In the genomic region with DNA sequence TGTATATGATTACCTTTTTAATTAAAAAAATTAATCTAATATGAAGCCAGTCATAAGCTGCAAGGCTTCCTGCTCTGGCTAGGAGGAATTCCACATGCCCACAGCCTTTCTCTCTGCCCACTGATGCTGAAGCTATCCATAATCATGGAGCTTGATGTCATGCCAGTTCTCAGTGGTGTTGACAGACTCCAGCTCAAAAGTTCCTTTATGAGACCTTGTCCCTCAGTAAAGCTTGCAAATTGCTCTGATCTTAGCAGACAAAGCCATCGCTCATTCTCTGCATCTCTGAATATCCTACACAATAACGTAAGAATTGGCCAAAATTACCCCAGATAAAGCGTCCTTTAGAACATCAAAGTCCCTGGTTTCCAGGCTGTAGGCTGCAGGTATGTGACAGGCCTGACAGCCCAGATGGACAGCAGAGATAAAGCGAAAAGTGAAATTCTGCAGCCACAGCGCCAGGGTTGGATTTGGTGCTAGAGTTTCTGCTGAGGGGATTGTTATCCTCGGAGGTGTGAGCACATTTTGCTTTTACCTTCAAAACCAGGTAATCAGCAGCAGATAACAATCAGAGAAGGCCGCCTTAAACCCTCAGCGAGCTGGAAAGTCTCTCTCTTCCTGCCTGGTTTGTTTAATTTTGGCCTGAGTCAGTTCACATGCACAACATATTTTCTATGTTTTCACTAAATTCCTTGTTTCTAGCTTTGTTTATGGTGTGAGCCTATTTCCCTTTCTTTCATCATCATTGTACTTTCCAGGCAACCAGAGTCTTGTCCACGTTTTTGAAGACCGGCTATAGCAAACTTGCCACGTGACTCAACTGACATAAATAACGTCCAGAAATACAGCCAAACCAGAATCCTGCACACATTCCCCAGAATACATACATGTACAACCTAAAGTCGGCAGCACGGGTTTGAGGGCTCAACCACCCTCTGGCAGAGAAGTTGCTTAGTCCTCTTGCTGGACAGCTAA, we compare ENCODE assay signal across 1 cellular context.
TF ChIP-seq lines count a peak whose summit lies in the region.

No MANE protein-coding gene starts in this region.

TF ChIP-seq in K562, 482 proteins besides CTCF, POLR2A, EP300 and RAD21 (continued from another document):
- TF ChIP-seq, protein P1, sequence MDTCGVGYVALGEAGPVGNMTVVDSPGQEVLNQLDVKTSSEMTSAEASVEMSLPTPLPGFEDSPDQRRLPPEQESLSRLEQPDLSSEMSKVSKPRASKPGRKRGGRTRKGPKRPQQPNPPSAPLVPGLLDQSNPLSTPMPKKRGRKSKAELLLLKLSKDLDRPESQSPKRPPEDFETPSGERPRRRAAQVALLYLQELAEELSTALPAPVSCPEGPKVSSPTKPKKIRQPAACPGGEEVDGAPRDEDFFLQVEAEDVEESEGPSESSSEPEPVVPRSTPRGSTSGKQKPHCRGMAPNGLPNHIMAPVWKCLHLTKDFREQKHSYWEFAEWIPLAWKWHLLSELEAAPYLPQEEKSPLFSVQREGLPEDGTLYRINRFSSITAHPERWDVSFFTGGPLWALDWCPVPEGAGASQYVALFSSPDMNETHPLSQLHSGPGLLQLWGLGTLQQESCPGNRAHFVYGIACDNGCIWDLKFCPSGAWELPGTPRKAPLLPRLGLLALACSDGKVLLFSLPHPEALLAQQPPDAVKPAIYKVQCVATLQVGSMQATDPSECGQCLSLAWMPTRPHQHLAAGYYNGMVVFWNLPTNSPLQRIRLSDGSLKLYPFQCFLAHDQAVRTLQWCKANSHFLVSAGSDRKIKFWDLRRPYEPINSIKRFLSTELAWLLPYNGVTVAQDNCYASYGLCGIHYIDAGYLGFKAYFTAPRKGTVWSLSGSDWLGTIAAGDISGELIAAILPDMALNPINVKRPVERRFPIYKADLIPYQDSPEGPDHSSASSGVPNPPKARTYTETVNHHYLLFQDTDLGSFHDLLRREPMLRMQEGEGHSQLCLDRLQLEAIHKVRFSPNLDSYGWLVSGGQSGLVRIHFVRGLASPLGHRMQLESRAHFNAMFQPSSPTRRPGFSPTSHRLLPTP (IDR thresholded peaks at IDR 0.05; ENCODE audit: borderline replicate concordance, extremely low read depth, insufficient read length) = no peak
- TF ChIP-seq DIDO1 (tag; IDR thresholded peaks at IDR 0.05; ENCODE audit: low read depth) (no peak), JUNB (CRISPR knock-in tag; conservative IDR thresholded peaks at IDR 0.05) (no peak), FOS (IDR thresholded peaks at IDR 0.05; ENCODE audit: extremely low read depth, insufficient read length) (no peak), SETDB1 (IDR thresholded peaks at IDR 0.05; ENCODE audit: low read length) (no peak), ARHGAP35 (IDR thresholded peaks at IDR 0.05; ENCODE audit: partially characterized antibody) (no peak), SIX5 (IDR thresholded peaks at IDR 0.05; ENCODE audit: borderline replicate concordance in 1 of 2, insufficient read depth in 1 of 2, low read depth in 1 of 2, low read length in 2 of 2) (no peak), GATAD2A (IDR thresholded peaks at IDR 0.05) (no peak), NR3C1 (CRISPR knock-in tag; IDR thresholded peaks at IDR 0.05) (no peak), ZNF551 (CRISPR knock-in tag; IDR thresholded peaks at IDR 0.05) (no peak), FOXK1 (CRISPR knock-in tag; IDR thresholded peaks at IDR 0.05; ENCODE audit: borderline replicate concordance) (no peak), ZNF586 (CRISPR knock-in tag; conservative IDR thresholded peaks at IDR 0.05) (no peak), CREM (IDR thresholded peaks at IDR 0.05; ENCODE audit: low read depth) (no peak), ZNF699 (CRISPR knock-in tag; IDR thresholded peaks at IDR 0.05; ENCODE audit: insufficient replicate concordance) (no peak), GATA2 (CRISPR knock-in tag; IDR thresholded peaks at IDR 0.05) (peak; percentile 29; the same call in 1 of the 2 replicates), IRF2 (CRISPR knock-in tag; IDR thresholded peaks at IDR 0.05) (no peak), SMAD3 (CRISPR knock-in tag; conservative IDR thresholded peaks at IDR 0.05) (no peak), MCM2 (IDR thresholded peaks at IDR 0.05; ENCODE audit: low read depth) (no peak), TAL1 (IDR thresholded peaks at IDR 0.05) (peak; percentile 61), TEAD4 (IDR thresholded peaks at IDR 0.05; ENCODE audit: low read length) (peak; percentile 62; the same call in 1 of the 2 replicates), TEAD4 (CRISPR knock-in tag; IDR thresholded peaks at IDR 0.05; ENCODE audit: borderline replicate concordance) (no peak), ZNF76 (CRISPR knock-in tag; IDR thresholded peaks at IDR 0.05; ENCODE audit: borderline replicate concordance) (no peak), TRIM28 (IDR thresholded peaks at IDR 0.05) (no peak), RBBP5 (IDR thresholded peaks at IDR 0.05; ENCODE audit: borderline replicate concordance, insufficient read depth, low read length, poor library complexity, severe bottlenecking) (no peak), L3MBTL2 (IDR thresholded peaks at IDR 0.05) (peak; percentile 70), FOXJ2 (tag; IDR thresholded peaks at IDR 0.05) (0 out of 2 replicates have a peak, but pooled peaks have one; percentile 49), STAT5B (CRISPR knock-in tag; IDR thresholded peaks at IDR 0.05) (no peak), ZFP36 (IDR thresholded peaks at IDR 0.05; ENCODE audit: low read depth, low read length, partially characterized antibody) (no peak), SNRNP70 (optimal IDR thresholded peaks at IDR 0.05; ENCODE audit: low read depth, low read length) (no peak), MTA1 (IDR thresholded peaks at IDR 0.05; ENCODE audit: borderline replicate concordance) (no peak), PHB2 (IDR thresholded peaks at IDR 0.05; ENCODE audit: low read depth) (no peak), NR2C2 (CRISPR knock-in tag; IDR thresholded peaks at IDR 0.05) (no peak), NR2C2 (tag; IDR thresholded peaks at IDR 0.05) (no peak; the same call in 1 of the 2 replicates), RAD51 (IDR thresholded peaks at IDR 0.05; ENCODE audit: borderline replicate concordance, low read depth) (peak; percentile 63), ZNF696 (CRISPR knock-in tag; conservative IDR thresholded peaks at IDR 0.05) (no peak), TCF7L2 (IDR thresholded peaks at IDR 0.05; ENCODE audit: low read depth, low read length) (no peak), ZNF232 (CRISPR knock-in tag; IDR thresholded peaks at IDR 0.05) (no peak), KLF6 (CRISPR knock-in tag; IDR thresholded peaks at IDR 0.05; ENCODE audit: borderline replicate concordance) (no peak)
- TF ChIP-seq, protein P2, sequence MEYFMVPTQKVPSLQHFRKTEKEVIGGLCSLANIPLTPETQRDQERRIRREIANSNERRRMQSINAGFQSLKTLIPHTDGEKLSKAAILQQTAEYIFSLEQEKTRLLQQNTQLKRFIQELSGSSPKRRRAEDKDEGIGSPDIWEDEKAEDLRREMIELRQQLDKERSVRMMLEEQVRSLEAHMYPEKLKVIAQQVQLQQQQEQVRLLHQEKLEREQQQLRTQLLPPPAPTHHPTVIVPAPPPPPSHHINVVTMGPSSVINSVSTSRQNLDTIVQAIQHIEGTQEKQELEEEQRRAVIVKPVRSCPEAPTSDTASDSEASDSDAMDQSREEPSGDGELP (CRISPR knock-in tag; IDR thresholded peaks at IDR 0.05; ENCODE audit: borderline replicate concordance) = no peak
- TF ChIP-seq, protein P3, sequence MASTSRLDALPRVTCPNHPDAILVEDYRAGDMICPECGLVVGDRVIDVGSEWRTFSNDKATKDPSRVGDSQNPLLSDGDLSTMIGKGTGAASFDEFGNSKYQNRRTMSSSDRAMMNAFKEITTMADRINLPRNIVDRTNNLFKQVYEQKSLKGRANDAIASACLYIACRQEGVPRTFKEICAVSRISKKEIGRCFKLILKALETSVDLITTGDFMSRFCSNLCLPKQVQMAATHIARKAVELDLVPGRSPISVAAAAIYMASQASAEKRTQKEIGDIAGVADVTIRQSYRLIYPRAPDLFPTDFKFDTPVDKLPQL (IDR thresholded peaks at IDR 0.05; ENCODE audit: extremely low read depth, insufficient read length) = no peak
- TF ChIP-seq, protein P4, sequence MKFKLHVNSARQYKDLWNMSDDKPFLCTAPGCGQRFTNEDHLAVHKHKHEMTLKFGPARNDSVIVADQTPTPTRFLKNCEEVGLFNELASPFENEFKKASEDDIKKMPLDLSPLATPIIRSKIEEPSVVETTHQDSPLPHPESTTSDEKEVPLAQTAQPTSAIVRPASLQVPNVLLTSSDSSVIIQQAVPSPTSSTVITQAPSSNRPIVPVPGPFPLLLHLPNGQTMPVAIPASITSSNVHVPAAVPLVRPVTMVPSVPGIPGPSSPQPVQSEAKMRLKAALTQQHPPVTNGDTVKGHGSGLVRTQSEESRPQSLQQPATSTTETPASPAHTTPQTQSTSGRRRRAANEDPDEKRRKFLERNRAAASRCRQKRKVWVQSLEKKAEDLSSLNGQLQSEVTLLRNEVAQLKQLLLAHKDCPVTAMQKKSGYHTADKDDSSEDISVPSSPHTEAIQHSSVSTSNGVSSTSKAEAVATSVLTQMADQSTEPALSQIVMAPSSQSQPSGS (CRISPR knock-in tag; IDR thresholded peaks at IDR 0.05) = no peak
- TF ChIP-seq, protein P5, sequence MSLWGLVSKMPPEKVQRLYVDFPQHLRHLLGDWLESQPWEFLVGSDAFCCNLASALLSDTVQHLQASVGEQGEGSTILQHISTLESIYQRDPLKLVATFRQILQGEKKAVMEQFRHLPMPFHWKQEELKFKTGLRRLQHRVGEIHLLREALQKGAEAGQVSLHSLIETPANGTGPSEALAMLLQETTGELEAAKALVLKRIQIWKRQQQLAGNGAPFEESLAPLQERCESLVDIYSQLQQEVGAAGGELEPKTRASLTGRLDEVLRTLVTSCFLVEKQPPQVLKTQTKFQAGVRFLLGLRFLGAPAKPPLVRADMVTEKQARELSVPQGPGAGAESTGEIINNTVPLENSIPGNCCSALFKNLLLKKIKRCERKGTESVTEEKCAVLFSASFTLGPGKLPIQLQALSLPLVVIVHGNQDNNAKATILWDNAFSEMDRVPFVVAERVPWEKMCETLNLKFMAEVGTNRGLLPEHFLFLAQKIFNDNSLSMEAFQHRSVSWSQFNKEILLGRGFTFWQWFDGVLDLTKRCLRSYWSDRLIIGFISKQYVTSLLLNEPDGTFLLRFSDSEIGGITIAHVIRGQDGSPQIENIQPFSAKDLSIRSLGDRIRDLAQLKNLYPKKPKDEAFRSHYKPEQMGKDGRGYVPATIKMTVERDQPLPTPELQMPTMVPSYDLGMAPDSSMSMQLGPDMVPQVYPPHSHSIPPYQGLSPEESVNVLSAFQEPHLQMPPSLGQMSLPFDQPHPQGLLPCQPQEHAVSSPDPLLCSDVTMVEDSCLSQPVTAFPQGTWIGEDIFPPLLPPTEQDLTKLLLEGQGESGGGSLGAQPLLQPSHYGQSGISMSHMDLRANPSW (CRISPR knock-in tag; IDR thresholded peaks at IDR 0.05) = no peak
- TF ChIP-seq, protein P6, sequence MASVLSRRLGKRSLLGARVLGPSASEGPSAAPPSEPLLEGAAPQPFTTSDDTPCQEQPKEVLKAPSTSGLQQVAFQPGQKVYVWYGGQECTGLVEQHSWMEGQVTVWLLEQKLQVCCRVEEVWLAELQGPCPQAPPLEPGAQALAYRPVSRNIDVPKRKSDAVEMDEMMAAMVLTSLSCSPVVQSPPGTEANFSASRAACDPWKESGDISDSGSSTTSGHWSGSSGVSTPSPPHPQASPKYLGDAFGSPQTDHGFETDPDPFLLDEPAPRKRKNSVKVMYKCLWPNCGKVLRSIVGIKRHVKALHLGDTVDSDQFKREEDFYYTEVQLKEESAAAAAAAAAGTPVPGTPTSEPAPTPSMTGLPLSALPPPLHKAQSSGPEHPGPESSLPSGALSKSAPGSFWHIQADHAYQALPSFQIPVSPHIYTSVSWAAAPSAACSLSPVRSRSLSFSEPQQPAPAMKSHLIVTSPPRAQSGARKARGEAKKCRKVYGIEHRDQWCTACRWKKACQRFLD (CRISPR knock-in tag; IDR thresholded peaks at IDR 0.05) = no peak
- TF ChIP-seq, protein P7, sequence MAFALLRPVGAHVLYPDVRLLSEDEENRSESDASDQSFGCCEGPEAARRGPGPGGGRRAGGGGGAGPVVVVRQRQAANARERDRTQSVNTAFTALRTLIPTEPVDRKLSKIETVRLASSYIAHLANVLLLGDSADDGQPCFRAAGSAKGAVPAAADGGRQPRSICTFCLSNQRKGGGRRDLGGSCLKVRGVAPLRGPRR (CRISPR knock-in tag; IDR thresholded peaks at IDR 0.05) = no peak
- TF ChIP-seq, protein P8, sequence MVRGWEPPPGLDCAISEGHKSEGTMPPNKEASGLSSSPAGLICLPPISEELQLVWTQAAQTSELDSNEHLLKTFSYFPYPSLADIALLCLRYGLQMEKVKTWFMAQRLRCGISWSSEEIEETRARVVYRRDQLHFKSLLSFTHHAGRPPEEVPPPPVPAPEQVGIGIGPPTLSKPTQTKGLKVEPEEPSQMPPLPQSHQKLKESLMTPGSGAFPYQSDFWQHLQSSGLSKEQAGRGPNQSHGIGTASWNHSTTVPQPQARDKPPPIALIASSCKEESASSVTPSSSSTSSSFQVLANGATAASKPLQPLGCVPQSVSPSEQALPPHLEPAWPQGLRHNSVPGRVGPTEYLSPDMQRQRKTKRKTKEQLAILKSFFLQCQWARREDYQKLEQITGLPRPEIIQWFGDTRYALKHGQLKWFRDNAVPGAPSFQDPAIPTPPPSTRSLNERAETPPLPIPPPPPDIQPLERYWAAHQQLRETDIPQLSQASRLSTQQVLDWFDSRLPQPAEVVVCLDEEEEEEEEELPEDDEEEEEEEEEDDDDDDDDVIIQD (CRISPR knock-in tag; IDR thresholded peaks at IDR 0.05) = no peak
- TF ChIP-seq, protein P9, sequence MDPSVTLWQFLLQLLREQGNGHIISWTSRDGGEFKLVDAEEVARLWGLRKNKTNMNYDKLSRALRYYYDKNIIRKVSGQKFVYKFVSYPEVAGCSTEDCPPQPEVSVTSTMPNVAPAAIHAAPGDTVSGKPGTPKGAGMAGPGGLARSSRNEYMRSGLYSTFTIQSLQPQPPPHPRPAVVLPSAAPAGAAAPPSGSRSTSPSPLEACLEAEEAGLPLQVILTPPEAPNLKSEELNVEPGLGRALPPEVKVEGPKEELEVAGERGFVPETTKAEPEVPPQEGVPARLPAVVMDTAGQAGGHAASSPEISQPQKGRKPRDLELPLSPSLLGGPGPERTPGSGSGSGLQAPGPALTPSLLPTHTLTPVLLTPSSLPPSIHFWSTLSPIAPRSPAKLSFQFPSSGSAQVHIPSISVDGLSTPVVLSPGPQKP (CRISPR knock-in tag; IDR thresholded peaks at IDR 0.05) = no peak
- TF ChIP-seq, protein P10, sequence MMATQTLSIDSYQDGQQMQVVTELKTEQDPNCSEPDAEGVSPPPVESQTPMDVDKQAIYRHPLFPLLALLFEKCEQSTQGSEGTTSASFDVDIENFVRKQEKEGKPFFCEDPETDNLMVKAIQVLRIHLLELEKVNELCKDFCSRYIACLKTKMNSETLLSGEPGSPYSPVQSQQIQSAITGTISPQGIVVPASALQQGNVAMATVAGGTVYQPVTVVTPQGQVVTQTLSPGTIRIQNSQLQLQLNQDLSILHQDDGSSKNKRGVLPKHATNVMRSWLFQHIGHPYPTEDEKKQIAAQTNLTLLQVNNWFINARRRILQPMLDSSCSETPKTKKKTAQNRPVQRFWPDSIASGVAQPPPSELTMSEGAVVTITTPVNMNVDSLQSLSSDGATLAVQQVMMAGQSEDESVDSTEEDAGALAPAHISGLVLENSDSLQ (IDR thresholded peaks at IDR 0.05) = peak; percentile 83
- TF ChIP-seq, protein P11, sequence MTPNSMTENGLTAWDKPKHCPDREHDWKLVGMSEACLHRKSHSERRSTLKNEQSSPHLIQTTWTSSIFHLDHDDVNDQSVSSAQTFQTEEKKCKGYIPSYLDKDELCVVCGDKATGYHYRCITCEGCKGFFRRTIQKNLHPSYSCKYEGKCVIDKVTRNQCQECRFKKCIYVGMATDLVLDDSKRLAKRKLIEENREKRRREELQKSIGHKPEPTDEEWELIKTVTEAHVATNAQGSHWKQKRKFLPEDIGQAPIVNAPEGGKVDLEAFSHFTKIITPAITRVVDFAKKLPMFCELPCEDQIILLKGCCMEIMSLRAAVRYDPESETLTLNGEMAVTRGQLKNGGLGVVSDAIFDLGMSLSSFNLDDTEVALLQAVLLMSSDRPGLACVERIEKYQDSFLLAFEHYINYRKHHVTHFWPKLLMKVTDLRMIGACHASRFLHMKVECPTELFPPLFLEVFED (CRISPR knock-in tag; conservative IDR thresholded peaks at IDR 0.05) = no peak
